ENCODE assay signal across 1 cellular context in genomic region chr1:32899586-32900296, GRCh38.
TF ChIP-seq lines count a peak whose summit lies in the region.

No MANE protein-coding gene starts in this region.

TF ChIP-seq in H1, 55 proteins besides CTCF, POLR2A, EP300 and RAD21:
- TF ChIP-seq PHF8 (conservative IDR thresholded peaks at IDR 0.05; ENCODE audit: low read depth, low read length) (no peak), POU5F1 (IDR thresholded peaks at IDR 0.05; ENCODE audit: low read depth, low read length) (no peak), ASH2L (IDR thresholded peaks at IDR 0.05; ENCODE audit: low read length) (no peak), TAF7 (optimal IDR thresholded peaks at IDR 0.05; ENCODE audit: borderline replicate concordance, low read depth, low read length) (no peak), EGR1 (IDR thresholded peaks at IDR 0.05; ENCODE audit: borderline replicate concordance, low read depth, low read length) (no peak), EZH2 (IDR thresholded peaks at IDR 0.05; ENCODE audit: low read depth, low read length, severe bottlenecking) (no peak), CBX5 (IDR thresholded peaks at IDR 0.05; ENCODE audit: low read depth, low read length) (no peak), MAX (IDR thresholded peaks at IDR 0.05) (no peak), HDAC6 (IDR thresholded peaks at IDR 0.05; ENCODE audit: low read depth, low read length) (no peak)
